ENCODE assay signal across 7 cellular contexts in the genomic region with DNA sequence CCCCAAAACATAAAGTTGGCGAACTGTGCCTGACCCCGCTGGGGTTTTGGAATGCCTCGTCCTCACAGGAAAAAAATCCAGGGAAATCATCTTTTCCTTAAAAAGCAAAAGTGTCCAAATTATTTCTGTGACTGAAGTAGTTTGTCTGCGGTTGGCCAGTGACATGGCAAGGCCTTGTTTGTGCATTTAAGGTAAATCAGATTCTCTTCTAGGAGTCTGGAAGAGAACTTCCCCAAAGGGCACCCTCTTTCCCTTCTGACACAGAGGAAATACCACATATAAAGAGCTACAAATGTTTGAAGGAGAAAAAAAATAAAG. TPM values are rescaled to one million over a fixed set of nuclear protein-coding genes. Genes with fewer than 3 reads are reported as not detected.
DNase-seq lines count a peak whose midpoint lies in the region; ATAC-seq and TF ChIP-seq lines count a peak whose summit lies in the region.

No MANE protein-coding gene starts in this region.

- peaks cover 2% of the 10 kb centered on the region for H3K36me3 Mint-ChIP-seq in activated CD8-positive, alpha-beta T cell treated with anti-CD3 and anti-CD28 coated beads, Interleukin-2, amount 10 ng/mL, durations not matched to agents 7 days and 5 days (ENCODE audit: low read depth)

- H3K27ac ChIP-seq in HEK293 (ENCODE audit: extremely low read depth, low read depth, low read length) (peak overlapping the region; percentile 40; the same call in 1 of the 2 replicates), stomach (peak overlapping the region; percentile 49 to 92 (median 86))

- no peaks in the 10 kb centered on the region for H3K27me3 ChIP-seq in stomach

- TF ChIP-seq CTCF in HEK293 (tag by site-specific recombination; IDR thresholded peaks at IDR 0.05): no peak
- TF ChIP-seq CTCF in stomach (IDR thresholded peaks at IDR 0.05): no peak

- POLR2A ChIA-PET in HEK293 (lab: Yijun Ruan, JAX): no interaction called here
- POLR2A ChIA-PET in activated CD8-positive, alpha-beta T cell treated with anti-CD3 and anti-CD28 coated beads, Interleukin-2, amount 10 ng/mL, durations not matched to agents 7 days and 5 days (lab: Charles Lee): no interaction called here

- no peaks in the 10 kb centered on the region for H3K9me3 ChIP-seq in HEK293 (ENCODE audit: control insufficient read depth, insufficient read depth, low read depth, low read length)
- peaks cover 5% of the 10 kb centered on the region for H3K9me3 ChIP-seq in iPS-18c (ENCODE audit: control insufficient read depth, insufficient read depth, low read length)
- H3K9me3 ChIP-seq in stomach: no peaks in the 10 kb centered on the region

- CTCF ChIA-PET in HEK293 (lab: Yijun Ruan, JAX): interaction anchor here (0.6 to 1.0 kb wide), 3 partner anchors 40 to 312 kb away, joined by 3 to 5 read pairs (median 3); no protein-coding TSS in a partner anchor
- CTCF ChIA-PET in activated CD8-positive, alpha-beta T cell treated with anti-CD3 and anti-CD28 coated beads, Interleukin-2, amount 10 ng/mL, durations not matched to agents 7 days and 5 days (lab: Charles Lee): interaction anchor here (1.3 kb wide), 1 partner anchor 201 kb away, joined by 4 read pairs; no protein-coding TSS in a partner anchor

- TF ChIP-seq POLR2A in stomach (IDR thresholded peaks at IDR 0.05): no peak

- no peak for TF ChIP-seq EP300 in stomach (IDR thresholded peaks at IDR 0.05)

- ATAC-seq in activated CD8-positive, alpha-beta T cell treated with anti-CD3 and anti-CD28 coated beads, Interleukin-2, amount 10 ng/mL, durations not matched to agents 7 days and 5 days: no peak
- ATAC-seq in GM19324 (IDR thresholded peaks at IDR 0.05; ENCODE audit: low FRiP score, unreplicated experiment) (no peak), GM21423 (IDR thresholded peaks at IDR 0.05; ENCODE audit: unreplicated experiment) (no peak)
- no peak for ATAC-seq in activated CD4-positive, CD25-positive, alpha-beta regulatory T cell treated with anti-CD3 and anti-CD28 coated beads, Interleukin-2, amount 50 U/mL, for 24 hours

- no peaks in the 10 kb centered on the region for H3K36me3 ChIP-seq in HEK293 (ENCODE audit: control insufficient read depth in 2 of 2, insufficient read depth in 1 of 2, low read length in 2 of 2)
- H3K36me3 ChIP-seq in stomach: no peaks in the 10 kb centered on the region

- H3K4me3 ChIP-seq in HEK293 (ENCODE audit: low read depth, low read length) (peak overlapping the region; percentile 79), iPS-18c (ENCODE audit: insufficient read depth, low read depth, low read length) (peak overlapping the region; percentile 91), stomach (peak overlapping the region; percentile 82 to 96 (median 96))

- H3K9me3 Mint-ChIP-seq in activated CD8-positive, alpha-beta T cell treated with anti-CD3 and anti-CD28 coated beads, Interleukin-2, amount 10 ng/mL, durations not matched to agents 7 days and 5 days (ENCODE audit: insufficient read depth): no peaks in the 10 kb centered on the region

- H3K4me1 Mint-ChIP-seq in activated CD8-positive, alpha-beta T cell treated with anti-CD3 and anti-CD28 coated beads, Interleukin-2, amount 10 ng/mL, durations not matched to agents 7 days and 5 days (ENCODE audit: low read depth): peaks cover 13% of the 10 kb centered on the region

- WGBS in stomach, 5 donors: 2 to 22% (median 11%) methylated on average over 4 of the region's 4 CpGs

- intact Hi-C loops in stomach (cut with DNase I; ENCODE audit: low total_unique reads): no loop called here

- peak overlapping the region; percentile 87 for H3K4me3 Mint-ChIP-seq in activated CD8-positive, alpha-beta T cell treated with anti-CD3 and anti-CD28 coated beads, Interleukin-2, amount 10 ng/mL, durations not matched to agents 7 days and 5 days

- H3K27me3 Mint-ChIP-seq in activated CD8-positive, alpha-beta T cell treated with anti-CD3 and anti-CD28 coated beads, Interleukin-2, amount 10 ng/mL, durations not matched to agents 7 days and 5 days (ENCODE audit: low read depth): no peaks in the 10 kb centered on the region

- no peak for DNase-seq in activated CD8-positive, alpha-beta T cell treated with anti-CD3 and anti-CD28 coated beads, Interleukin-2, amount 10 ng/mL, durations not matched to agents 7 days and 5 days
- DNase-seq in stomach: no peak

- H3K27ac Mint-ChIP-seq in activated CD8-positive, alpha-beta T cell treated with anti-CD3 and anti-CD28 coated beads, Interleukin-2, amount 10 ng/mL, durations not matched to agents 7 days and 5 days: peak overlapping the region; percentile 9

- H3K4me1 ChIP-seq in HEK293 (ENCODE audit: control insufficient read depth, insufficient read depth, low read length): peaks cover 5% of the 10 kb centered on the region; the same call in 1 of the 2 replicates
- peaks cover 20 to 46% (median 42%) of the 10 kb centered on the region in 4 donors for H3K4me1 ChIP-seq in stomach

TF ChIP-seq in HEK293, 187 proteins besides CTCF, POLR2A, EP300 and RAD21:
- TF ChIP-seq ZNF394 (tag by site-specific recombination; IDR thresholded peaks at IDR 0.05; ENCODE audit: borderline replicate concordance) (no peak), ZNF561 (tag by site-specific recombination; IDR thresholded peaks at IDR 0.05; ENCODE audit: borderline replicate concordance) (no peak), PRDM1 (tag by site-specific recombination; IDR thresholded peaks at IDR 0.05) (peak; percentile 71), ZNF623 (tag by site-specific recombination; IDR thresholded peaks at IDR 0.05) (0 out of 2 replicates have a peak, but pooled peaks have one; percentile 1)
- TF ChIP-seq, protein P1, sequence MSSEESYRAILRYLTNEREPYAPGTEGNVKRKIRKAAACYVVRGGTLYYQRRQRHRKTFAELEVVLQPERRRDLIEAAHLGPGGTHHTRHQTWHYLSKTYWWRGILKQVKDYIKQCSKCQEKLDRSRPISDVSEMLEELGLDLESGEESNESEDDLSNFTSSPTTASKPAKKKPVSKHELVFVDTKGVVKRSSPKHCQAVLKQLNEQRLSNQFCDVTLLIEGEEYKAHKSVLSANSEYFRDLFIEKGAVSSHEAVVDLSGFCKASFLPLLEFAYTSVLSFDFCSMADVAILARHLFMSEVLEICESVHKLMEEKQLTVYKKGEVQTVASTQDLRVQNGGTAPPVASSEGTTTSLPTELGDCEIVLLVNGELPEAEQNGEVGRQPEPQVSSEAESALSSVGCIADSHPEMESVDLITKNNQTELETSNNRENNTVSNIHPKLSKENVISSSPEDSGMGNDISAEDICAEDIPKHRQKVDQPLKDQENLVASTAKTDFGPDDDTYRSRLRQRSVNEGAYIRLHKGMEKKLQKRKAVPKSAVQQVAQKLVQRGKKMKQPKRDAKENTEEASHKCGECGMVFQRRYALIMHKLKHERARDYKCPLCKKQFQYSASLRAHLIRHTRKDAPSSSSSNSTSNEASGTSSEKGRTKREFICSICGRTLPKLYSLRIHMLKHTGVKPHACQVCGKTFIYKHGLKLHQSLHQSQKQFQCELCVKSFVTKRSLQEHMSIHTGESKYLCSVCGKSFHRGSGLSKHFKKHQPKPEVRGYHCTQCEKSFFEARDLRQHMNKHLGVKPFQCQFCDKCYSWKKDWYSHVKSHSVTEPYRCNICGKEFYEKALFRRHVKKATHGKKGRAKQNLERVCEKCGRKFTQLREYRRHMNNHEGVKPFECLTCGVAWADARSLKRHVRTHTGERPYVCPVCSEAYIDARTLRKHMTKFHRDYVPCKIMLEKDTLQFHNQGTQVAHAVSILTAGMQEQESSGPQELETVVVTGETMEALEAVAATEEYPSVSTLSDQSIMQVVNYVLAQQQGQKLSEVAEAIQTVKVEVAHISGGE (tag by site-specific recombination; conservative IDR thresholded peaks at IDR 0.05; ENCODE audit: low read depth): no peak
- TF ChIP-seq, protein P2, sequence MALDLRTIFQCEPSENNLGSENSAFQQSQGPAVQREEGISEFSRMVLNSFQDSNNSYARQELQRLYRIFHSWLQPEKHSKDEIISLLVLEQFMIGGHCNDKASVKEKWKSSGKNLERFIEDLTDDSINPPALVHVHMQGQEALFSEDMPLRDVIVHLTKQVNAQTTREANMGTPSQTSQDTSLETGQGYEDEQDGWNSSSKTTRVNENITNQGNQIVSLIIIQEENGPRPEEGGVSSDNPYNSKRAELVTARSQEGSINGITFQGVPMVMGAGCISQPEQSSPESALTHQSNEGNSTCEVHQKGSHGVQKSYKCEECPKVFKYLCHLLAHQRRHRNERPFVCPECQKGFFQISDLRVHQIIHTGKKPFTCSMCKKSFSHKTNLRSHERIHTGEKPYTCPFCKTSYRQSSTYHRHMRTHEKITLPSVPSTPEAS (tag by site-specific recombination; IDR thresholded peaks at IDR 0.05): no peak

RNA-seq across cellular contexts. Expression of a gene that starts 0.7 kb away (rescaled TPM):
- 10 to 100 TPM; 28.7 to 31.3 TPM for total RNA-seq in activated CD8-positive, alpha-beta T cell treated with anti-CD3 and anti-CD28 coated beads, Interleukin-2, amount 10 ng/mL, durations not matched to agents 7 days and 5 days
- 100 to 1,000 TPM in 3 of 5 donors, 10 to 100 TPM in 2; 75.9 to 116 (median 101) TPM for total RNA-seq in stomach
- polyA plus RNA-seq in stomach: 100 to 1,000 TPM; 186 to 450 (median 314) TPM

RNA-seq across cellular contexts. Expression of a gene that starts 23.1 kb away (rescaled TPM):
- not detected for total RNA-seq in activated CD8-positive, alpha-beta T cell treated with anti-CD3 and anti-CD28 coated beads, Interleukin-2, amount 10 ng/mL, durations not matched to agents 7 days and 5 days
- not detected for total RNA-seq in stomach
- polyA plus RNA-seq in stomach: not detected
